Comparison of ENCODE assay signal across 19 cellular contexts in genomic region chr15:20591936-20592335, GRCh38. TPM values are rescaled to one million over a fixed set of nuclear protein-coding genes. Genes with fewer than 3 reads are reported as not detected.
"Had no signal": no experiment of that assay in that cellular context is flagged by ENCODE, and none has a peak within 500 bp of the region (broad histone marks: within the 10 kb centered on the region; RNA-seq: fewer than 3 reads in every experiment).

No MANE protein-coding gene starts in this region.

RNA-seq across cellular contexts. Expression of gene GOLGA6L6, which starts 50.3 kb away (rescaled TPM):
- total RNA-seq: heart left ventricle; kidney; left ventricle myocardium superior; lung; mucosa of descending colon; myocyte; naive thymus-derived CD8-positive, alpha-beta T cell; neural crest cell; osteoblast; posterior vena cava; psoas muscle; right lobe of liver; skeletal muscle tissue; smooth muscle cell; temporal lobe; tibial nerve; urinary bladder; vagina had no signal
- polyA plus RNA-seq: heart left ventricle; immature natural killer cell; lung; naive thymus-derived CD8-positive, alpha-beta T cell; psoas muscle; smooth muscle cell; urinary bladder had no signal
